ENCODE assay signal across 10 cellular contexts in genomic region chr1:54278941-54279422, GRCh38.
DNase-seq lines count a peak whose midpoint lies in the region; TF ChIP-seq lines count a peak whose summit lies in the region.
"Had no signal": no experiment of that assay in that cellular context is flagged by ENCODE, and none has a peak within 500 bp of the region (broad histone marks: within the 10 kb centered on the region; RNA-seq: fewer than 3 reads in every experiment).

No MANE protein-coding gene starts in this region.

- WGBS in trophoblast cell (ENCODE audit: extremely low coverage, insufficient coverage, insufficient read length) = no CpG with 5 or more reads among the region's 9 CpGs

- CTCF ChIA-PET in AG04449 (lab: Yijun Ruan, JAX) (interaction anchor here (1.0 to 2.2 kb wide), 3 partner anchors 8 to 11 kb away, joined by 3 to 11 read pairs (median 3); no protein-coding TSS in a partner anchor), PC-9 (lab: Charles Lee) (interaction anchor here (1.1 kb wide), 1 partner anchor 210 kb away, joined by 4 read pairs; no protein-coding TSS in a partner anchor)

- BruUV-seq in PC-9 (replicated peaks; lab: Mats Ljungman, UMichigan) = TSS peak; percentile 49

- H3K9me3 ChIP-seq in PC-9 (ENCODE audit: insufficient read depth, low read depth) = no peaks in the 10 kb centered on the region
- peaks cover 2% of the 10 kb centered on the region for H3K9me3 ChIP-seq in trophoblast cell (ENCODE audit: insufficient read depth, low read depth, low read length)
- H3K9me3 ChIP-seq: BE2C had no signal

- H3K4me3 ChIP-seq in AG04449 (ENCODE audit: low read depth, low read length) = no peak overlapping the region
- H3K4me3 ChIP-seq in PC-9 = no peak overlapping the region
- H3K4me3 ChIP-seq in trophoblast cell (ENCODE audit: low read depth, low read length) = no peak overlapping the region
- H3K4me3 ChIP-seq: K562 had no signal

- no peak overlapping the region for H2AK5ac ChIP-seq in trophoblast cell (ENCODE audit: low read length)

- no peaks in the 10 kb centered on the region for H3K4me1 ChIP-seq in PC-9 (replicated peaks; ENCODE audit: insufficient read depth)
- peaks cover 20 to 21% of the 10 kb centered on the region in 2 experiments for H3K4me1 ChIP-seq in trophoblast cell (ENCODE audit: control insufficient read depth in 1 of 2, insufficient read depth in 2 of 2, low read length in 2 of 2)

- TF ChIP-seq CTCF in AG04449 (IDR thresholded peaks at IDR 0.05; ENCODE audit: insufficient read depth, low read length, missing control alignments) = no peak
- no peak for TF ChIP-seq CTCF in PC-9 (conservative IDR thresholded peaks at IDR 0.05)
- TF ChIP-seq CTCF in GM10266 (IDR thresholded peaks at IDR 0.05; ENCODE audit: control insufficient read depth, insufficient read depth, low read depth, missing control alignments) = no peak

- H3K27ac ChIP-seq in PC-9 (no peak overlapping the region), trophoblast cell (ENCODE audit: low read depth, low read length) (no peak overlapping the region)

- H3K4ac ChIP-seq in trophoblast cell (ENCODE audit: low read depth, low read length) = no peak overlapping the region

- H3K79me2 ChIP-seq in PC-9 (ENCODE audit: low read depth) = no peaks in the 10 kb centered on the region
- peaks cover 4% of the 10 kb centered on the region for H3K79me2 ChIP-seq in trophoblast cell (ENCODE audit: control insufficient read depth, insufficient read depth, low read length, poor library complexity)

- DNase-seq in AG04449 (ENCODE audit: low read depth, low spot score) = peak; percentile 80
- peak in 1 of 2 experiments; percentile 11 for DNase-seq in PC-9
- peak; percentile 40 for DNase-seq in fibroblast of gingiva (ENCODE audit: low read depth)
- peak; percentile 28 to 41 for DNase-seq in trophoblast cell
- DNase-seq in NCI-H187 (lab: John Stamatoyannopoulos, UW) = no peak
- DNase-seq in stimulated activated naive CD4-positive, alpha-beta T cell (lab: John Stamatoyannopoulos, UW) = no peak
- DNase-seq in NCI-H2081 (lab: John Stamatoyannopoulos, UW) = no peak
- DNase-seq in GM10266 (ENCODE audit: extremely low spot score) = no peak
- DNase-seq: BE2C had no signal

- H3K9ac ChIP-seq in trophoblast cell (ENCODE audit: low read length) = no peak overlapping the region

- no peak overlapping the region for H3K14ac ChIP-seq in trophoblast cell (ENCODE audit: low read length)

- H3K9me2 ChIP-seq in PC-9 (ENCODE audit: insufficient read depth) = no peaks in the 10 kb centered on the region

- no peak overlapping the region for H2BK120ac ChIP-seq in trophoblast cell (ENCODE audit: insufficient read depth, low read length, poor library complexity)

- intact Hi-C loops in PC-9 (cut with micrococcal nuclease; ENCODE audit: unreplicated experiment) = no loop called here

- H3F3A ChIP-seq in PC-9 (ENCODE audit: insufficient read depth, low read depth) = no peaks in the 10 kb centered on the region

- H3K4me2 ChIP-seq in PC-9 = no peak overlapping the region
- H3K4me2 ChIP-seq in trophoblast cell (ENCODE audit: low read length) = no peak overlapping the region

- H3K36me3 ChIP-seq in PC-9 (ENCODE audit: low read depth) (no peaks in the 10 kb centered on the region), trophoblast cell (ENCODE audit: control insufficient read depth in 1 of 2, insufficient read depth in 2 of 2, low read length in 2 of 2) (peaks cover 21 to 26% of the 10 kb centered on the region in 2 experiments)
- H3K36me3 ChIP-seq: BE2C had no signal

- H4K91ac ChIP-seq in trophoblast cell (ENCODE audit: low read depth, low read length) = no peak overlapping the region

- no peak overlapping the region for H3K23ac ChIP-seq in trophoblast cell (ENCODE audit: low read length)

- no peak overlapping the region for H2AFZ ChIP-seq in PC-9
- no peak overlapping the region for H2AFZ ChIP-seq in trophoblast cell (ENCODE audit: insufficient read depth, low read length, poor library complexity)

- no peak overlapping the region for H4K12ac ChIP-seq in trophoblast cell (ENCODE audit: low read depth, low read length)

- no peak overlapping the region for H2BK12ac ChIP-seq in trophoblast cell (ENCODE audit: low read length)

- no peak overlapping the region for H2BK5ac ChIP-seq in trophoblast cell (ENCODE audit: low read depth, low read length, poor library complexity)

- no peaks in the 10 kb centered on the region for H4K20me1 ChIP-seq in PC-9 (ENCODE audit: insufficient read depth)

- no peak overlapping the region for H4K8ac ChIP-seq in trophoblast cell (ENCODE audit: low read depth, low read length)

- peak overlapping the region; percentile 25 for H3K18ac ChIP-seq in trophoblast cell (ENCODE audit: low read length)

- H3K27me3 ChIP-seq in PC-9 (ENCODE audit: insufficient read depth, low read depth) = no peaks in the 10 kb centered on the region
- H3K27me3 ChIP-seq in trophoblast cell (ENCODE audit: insufficient read depth, low read length) = no peaks in the 10 kb centered on the region
- H3K27me3 ChIP-seq: BE2C had no signal

- POLR2A ChIA-PET in AG04449 (lab: Yijun Ruan, JAX) (no interaction called here), PC-9 (lab: Charles Lee; ENCODE audit: unreplicated experiment) (no interaction called here)

- H3K79me1 ChIP-seq in trophoblast cell (ENCODE audit: low read length) = peaks cover 5% of the 10 kb centered on the region

Comparison
In these comparisons a context has a peak if more than half of its experiments do, and no peak if none do; other contexts are left out.
1. DNase-seq: peak in AG04449 (single experiment), fibroblast of gingiva (single experiment) and trophoblast cell (2 of 2); none in NCI-H187 (0 of 2), stimulated activated naive CD4-positive, alpha-beta T cell (0 of 6), NCI-H2081 (0 of 2) and GM10266 (single experiment).